7 cellular contexts compared by ENCODE assay signal in the genomic region with DNA sequence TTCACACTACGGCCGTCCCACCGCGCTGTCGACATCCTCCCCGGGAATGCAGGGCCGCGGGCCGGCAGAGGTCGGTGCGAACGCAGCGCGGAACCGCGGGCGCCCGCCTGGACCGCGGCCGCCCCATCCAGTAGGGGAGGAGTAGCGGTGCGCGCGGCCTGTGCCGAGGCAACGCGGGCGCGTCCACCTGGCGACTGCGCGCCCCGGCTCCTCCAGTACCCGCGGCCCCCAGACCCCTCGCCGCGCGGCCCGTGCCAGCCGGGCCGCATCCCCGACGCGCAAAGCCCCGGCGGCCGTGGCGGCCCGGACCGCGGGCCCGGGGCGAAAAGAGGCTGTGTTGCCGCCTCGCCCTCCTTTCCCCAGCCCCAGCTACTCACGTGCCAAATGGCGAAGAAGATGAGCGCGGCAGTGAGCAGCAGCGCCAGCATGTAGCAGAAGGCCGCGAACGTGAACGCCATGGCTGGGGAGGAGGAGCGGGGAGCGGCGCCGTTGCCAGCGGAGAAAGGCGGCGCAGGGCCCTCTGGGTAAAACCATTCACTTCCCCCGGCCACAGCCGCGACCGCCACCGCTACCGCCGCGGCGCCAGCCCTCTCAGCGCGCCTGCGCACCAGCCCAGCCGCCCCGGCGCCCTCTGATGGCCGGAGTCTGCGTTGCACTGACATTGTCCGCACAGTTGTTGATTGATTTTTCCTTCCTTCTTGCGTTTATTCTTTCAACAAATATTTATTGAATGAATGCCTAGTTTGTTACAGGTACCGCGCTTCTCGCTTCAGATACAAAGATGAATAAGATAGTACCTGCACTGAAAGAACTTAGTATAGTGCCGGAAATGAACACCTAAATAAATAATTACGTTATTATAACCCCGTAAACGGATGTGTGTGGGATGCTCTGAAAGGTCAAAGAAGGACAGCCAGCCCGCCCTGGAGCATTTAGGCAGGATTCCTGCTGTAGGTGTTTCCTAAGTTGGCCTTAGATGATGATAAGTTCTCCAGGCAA. TPM values are rescaled to one million over a fixed set of nuclear protein-coding genes. Genes with fewer than 3 reads are reported as not detected.
DNase-seq lines count a peak whose midpoint lies in the region; ATAC-seq and TF ChIP-seq lines count a peak whose summit lies in the region.

TSS of gene CNIH1 (minus strand) at position 505 of the 999 bp plus-strand sequence. CDS start at position 458, 47 bp downstream.

- H3K9me3 ChIP-seq in ascending aorta = no peaks in the 10 kb centered on the region

- H3K4me3 ChIP-seq in ascending aorta = peak within 1 kb of the TSS; percentile 66 to 82

- peak; percentile 70 for DNase-seq in NCI-H187 treated with DMSO at 0.1 percent for 48 hours (lab: John Stamatoyannopoulos, UW)
- peak; percentile 44 to 94 for DNase-seq in ascending aorta (ENCODE audit: low spot score in 2 of 2)
- peak; percentile 95 for DNase-seq in hepatic stellate cell (ENCODE audit: low spot score)
- peak; percentile 99 for DNase-seq in retina

- peak; percentile 89 to 97 (median 95) for TF ChIP-seq CTCF in ascending aorta (IDR thresholded peaks at IDR 0.05)

- intact Hi-C loops in T-helper 2 cell treated with Interferon-gamma antibody and Interleukin-4, amounts not matched to agents 100 ng/mL and 5 ng/mL, for 36 hours (cut with micrococcal nuclease) = loop anchor here (1.0 to 5.0 kb wide), 6 partner anchors 45 to 1288 kb away; partner anchors contain the start of genes CGRRF1, DDHD1, GMFB and SAMD4A
- intact Hi-C loops in ascending aorta (cut with DNase I) = loop anchor here (1.0 kb wide), 2 partner anchors 44 to 47 kb away; partner anchors contain the start of genes CDKN3 and GMFB

- no peaks in the 10 kb centered on the region for H3K36me3 ChIP-seq in ascending aorta

- ATAC-seq in GM18502 (IDR thresholded peaks at IDR 0.05; ENCODE audit: poor library complexity, unreplicated experiment) (peak; percentile 97), HG02970 (IDR thresholded peaks at IDR 0.05; ENCODE audit: low FRiP score, unreplicated experiment) (peak; percentile 89)

- peaks cover 0 to 5% of the 10 kb centered on the region in 2 donors for H3K4me1 ChIP-seq in ascending aorta

- no peaks in the 10 kb centered on the region for H3K27me3 ChIP-seq in ascending aorta

- peak within 1 kb of the TSS; percentile 82 to 94 for H3K27ac ChIP-seq in ascending aorta

RNA-seq across cellular contexts. Expression of gene CNIH1, which starts in this region (rescaled TPM):
- total RNA-seq in T-helper 2 cell treated with Interferon-gamma antibody and Interleukin-4, amounts not matched to agents 100 ng/mL and 5 ng/mL, for 36 hours = 79.1 and 84.2 TPM in 2 replicates
- 173 TPM for total RNA-seq in ascending aorta

Comparison
In these comparisons a context has a peak if more than half of its experiments do, and no peak if none do; other contexts are left out.
1. Peak in every context shown above with its lines: DNase-seq, ATAC-seq, H3K4me3 ChIP-seq and H3K27ac ChIP-seq.